Comparison of ENCODE assay signal across 8 cellular contexts in genomic region chr10:23293145-23293724, GRCh38. TPM values are rescaled to one million over a fixed set of nuclear protein-coding genes. Genes with fewer than 3 reads are reported as not detected.
A peak's percentile ranks its signal among the peaks of the same experiment; 100 is the strongest.
DNase-seq lines count a peak whose midpoint lies in the region; ATAC-seq and TF ChIP-seq lines count a peak whose summit lies in the region.

No MANE protein-coding gene starts in this region.

- TF ChIP-seq CTCF in A673 (conservative IDR thresholded peaks at IDR 0.05; ENCODE audit: low read depth, low read length) (peak; percentile 83), GM12875 (IDR thresholded peaks at IDR 0.05; ENCODE audit: borderline replicate concordance, insufficient read depth, low read depth, low read length) (peak; percentile 63), WTC11 (IDR thresholded peaks at IDR 0.05) (peak; percentile 40)

- H3K9me3 Mint-ChIP-seq in WTC11 = peaks cover 15% of the 10 kb centered on the region

- H3K4me3 Mint-ChIP-seq in WTC11 = no peak overlapping the region

- no TSS peak for BruUV-seq in A673 (replicated peaks; lab: Mats Ljungman, UMichigan)

- H3K27me3 ChIP-seq in A673 (replicated peaks; ENCODE audit: insufficient read depth, low read depth, low read length, poor library complexity) = no peaks in the 10 kb centered on the region

- H3K36me3 ChIP-seq in A673 (ENCODE audit: insufficient read depth, low read length, poor library complexity, severe bottlenecking) = no peaks in the 10 kb centered on the region

- peaks cover 5% of the 10 kb centered on the region; the same call in 1 of the 2 replicates for H3K36me3 Mint-ChIP-seq in WTC11

- CTCF ChIA-PET in A673 (lab: Charles Lee) (interaction anchor here (0.5 to 2.3 kb wide), 3 partner anchors 10 to 135 kb away, joined by 4 to 26 read pairs (median 7); no protein-coding TSS in a partner anchor), WTC11 (lab: Charles Lee) (interaction anchor here (0.6 to 6.3 kb wide), 33 partner anchors 10 to 579 kb away, joined by 3 to 86 read pairs (median 4); partner anchors contain the start of gene PTF1A)

- intact Hi-C loops in A673 (cut with micrococcal nuclease; ENCODE audit: unreplicated experiment) = loop anchor here (1.0 to 5.0 kb wide), 2 partner anchors 135 to 409 kb away; no protein-coding TSS in a partner anchor

- DNase-seq in A673 (ENCODE audit: low spot score) = peak; percentile 83
- peak; percentile 34 for DNase-seq in NCI-H1092 (lab: John Stamatoyannopoulos, UW)
- DNase-seq in WTC11 (ENCODE audit: low spot score) = peak; percentile 69
- peak; percentile 62 for DNase-seq in globus pallidus (ENCODE audit: low spot score)
- peak; percentile 20 for DNase-seq in stimulated activated CD4-positive, alpha-beta T cell treated with anti-CD3 and anti-CD28 coated beads, Interleukin-4, amount 100 ng/mL, for 1 hour
- DNase-seq in NCI-H345 treated with DMSO at 0.1 percent for 48 hours (lab: John Stamatoyannopoulos, UW; ENCODE audit: unreplicated experiment) = no peak

- H3K4me1 Mint-ChIP-seq in WTC11 = peaks cover 2% of the 10 kb centered on the region

- H3K4me1 ChIP-seq in A673 (ENCODE audit: insufficient read depth, low read length, poor library complexity, severe bottlenecking) = peaks cover 7% of the 10 kb centered on the region

- H3K4me3 ChIP-seq in A673 (ENCODE audit: low read depth, low read length, poor library complexity, severe bottlenecking) (no peak overlapping the region), GM12875 (ENCODE audit: low read depth, low read length) (no peak overlapping the region)

- no peaks in the 10 kb centered on the region for H3K9me3 ChIP-seq in A673 (ENCODE audit: low read depth, low read length, poor library complexity, severe bottlenecking)

- H3K27ac ChIP-seq in A673 (ENCODE audit: low read depth, low read length, poor library complexity, severe bottlenecking) = no peak overlapping the region

- POLR2A ChIA-PET in A673 (lab: Charles Lee; ENCODE audit: low non-redundant PET) = no interaction called here
- POLR2A ChIA-PET in WTC11 (lab: Charles Lee) = interaction anchor here (0.7 kb wide), 1 partner anchor 135 kb away, joined by 3 read pairs; no protein-coding TSS in a partner anchor

- ATAC-seq in HG02571 (IDR thresholded peaks at IDR 0.05; ENCODE audit: unreplicated experiment) (peak; percentile 92), WTC11 (peak; percentile 97)

- no peaks in the 10 kb centered on the region for H3K27me3 Mint-ChIP-seq in WTC11 (ENCODE audit: low read depth)

- H3K27ac Mint-ChIP-seq in WTC11 = no peak overlapping the region

TF ChIP-seq in WTC11, 78 proteins besides CTCF, POLR2A, EP300 and RAD21:
- TF ChIP-seq ZNF263 (CRISPR knock-in tag; IDR thresholded peaks at IDR 0.05; ENCODE audit: low read depth) (no peak), TP53 (CRISPR knock-in tag; IDR thresholded peaks at IDR 0.05) (no peak), JUN (CRISPR knock-in tag; IDR thresholded peaks at IDR 0.05) (no peak), TCF7 (CRISPR knock-in tag; IDR thresholded peaks at IDR 0.05; ENCODE audit: low read depth) (no peak)

RNA-seq across cellular contexts. Expression of gene C10orf67, which starts 51.4 kb away (rescaled TPM):
- 0.13 and 0.50 TPM in 2 replicates for total RNA-seq in A673 (2021)
- total RNA-seq in WTC11 (2021) = 0.07 TPM in 1 of 3 replicates, not detected in the others
